In genomic region chr10:58384999-58385783, GRCh38 we compare ENCODE assay signal across 8 cellular contexts. TPM values are rescaled to one million over a fixed set of nuclear protein-coding genes. Genes with fewer than 3 reads are reported as not detected.
DNase-seq lines count a peak whose midpoint lies in the region; TF ChIP-seq lines count a peak whose summit lies in the region.

Gene TFAM, plus strand, starts transcription at chr10:58385410. Its CDS starts 138 bp downstream, at chr10:58385548.

- H3K79me1 ChIP-seq in neuronal stem cell (ENCODE audit: low read depth, low read length): no peaks in the 10 kb centered on the region

- no peak within 1 kb of the TSS for H2BK120ac ChIP-seq in neuronal stem cell (ENCODE audit: low read depth, low read length)

- H3K4me2 ChIP-seq in neuronal stem cell (ENCODE audit: insufficient read depth, low read length, poor library complexity, severe bottlenecking): peak within 1 kb of the TSS; percentile 63

- H3K27me3 ChIP-seq in HAP-1 (ENCODE audit: low read depth) (no peaks in the 10 kb centered on the region), MG63 (no peaks in the 10 kb centered on the region), neuronal stem cell (ENCODE audit: control insufficient read depth in 3 of 3, insufficient read depth in 3 of 3, low read depth in 1 of 3, low read length in 3 of 3) (no peaks in the 10 kb centered on the region)

- H3K9ac ChIP-seq in neuronal stem cell (ENCODE audit: low read depth, low read length, poor library complexity): peak within 1 kb of the TSS; percentile 99

- H4K8ac ChIP-seq in neuronal stem cell (ENCODE audit: low read depth, low read length): no peak within 1 kb of the TSS

- no CpG with 5 or more reads among the region's 65 CpGs for WGBS in neuronal stem cell (ENCODE audit: extremely low coverage in 2 of 2, insufficient read length in 2 of 2, insufficient replicate concordance in 1 of 2), 2 donors

- H3K18ac ChIP-seq in neuronal stem cell (ENCODE audit: low read length): peak within 1 kb of the TSS; percentile 96

- no peak for TF ChIP-seq CTCF in subcutaneous adipose tissue (IDR thresholded peaks at IDR 0.05; ENCODE audit: low read depth)

- H3K27ac ChIP-seq in neuronal stem cell (replicated peaks; ENCODE audit: low read length): peak within 1 kb of the TSS; percentile 94

- H3K4me3 ChIP-seq in HAP-1 (peak within 1 kb of the TSS; percentile 88), MG63 (peak within 1 kb of the TSS; percentile 95), neuronal stem cell (ENCODE audit: low read length in 2 of 2) (peak within 1 kb of the TSS; percentile 90 to 98)

- peak within 1 kb of the TSS; percentile 98 for H3K23ac ChIP-seq in neuronal stem cell (ENCODE audit: low read depth, low read length, poor library complexity)

- in situ Hi-C loops in HAP-1 (cut with MboI; ENCODE audit: low sequenced_read_pairs): loop anchor here (10.0 kb wide), 1 partner anchor 80 kb away; no protein-coding TSS in a partner anchor

- peaks cover 12% of the 10 kb centered on the region for H3K4me1 ChIP-seq in HAP-1
- H3K4me1 ChIP-seq in neuronal stem cell (ENCODE audit: control insufficient read depth in 2 of 2, insufficient read depth in 1 of 2, low read depth in 1 of 2, low read length in 2 of 2): peaks cover 0 to 4% of the 10 kb centered on the region in 2 donors

- peak within 1 kb of the TSS; percentile 87 for H3K14ac ChIP-seq in neuronal stem cell (ENCODE audit: low read length)

- peaks cover 39% of the 10 kb centered on the region for H3K36me3 ChIP-seq in HAP-1 (replicated peaks)
- peaks cover 32% of the 10 kb centered on the region for H3K36me3 ChIP-seq in MG63
- peaks cover 6 to 40% of the 10 kb centered on the region in 2 donors for H3K36me3 ChIP-seq in neuronal stem cell (replicated peaks in 1 of 2; ENCODE audit: control insufficient read depth in 2 of 2, insufficient read depth in 2 of 2, low read length in 2 of 2)

- no peak within 1 kb of the TSS for H2AK5ac ChIP-seq in neuronal stem cell (ENCODE audit: low read depth, low read length)

- H3K9me3 ChIP-seq in HAP-1: no peaks in the 10 kb centered on the region
- no peaks in the 10 kb centered on the region for H3K9me3 ChIP-seq in MG63
- no peaks in the 10 kb centered on the region for H3K9me3 ChIP-seq in neuronal stem cell (replicated peaks in 1 of 2; ENCODE audit: control insufficient read depth in 2 of 2, insufficient read depth in 1 of 2, low read depth in 1 of 2, low read length in 2 of 2)

- peak within 1 kb of the TSS; percentile 96 for H2AFZ ChIP-seq in neuronal stem cell (ENCODE audit: low read length)

- H2BK5ac ChIP-seq in neuronal stem cell (ENCODE audit: low read length): peak within 1 kb of the TSS; percentile 77

- no peak within 1 kb of the TSS for H2BK12ac ChIP-seq in neuronal stem cell (ENCODE audit: low read length)

- H2BK15ac ChIP-seq in neuronal stem cell (ENCODE audit: low read length): no peak within 1 kb of the TSS

- no peak within 1 kb of the TSS for H3K4ac ChIP-seq in neuronal stem cell (ENCODE audit: low read length)

- DNase-seq in GF-D8 (lab: John Stamatoyannopoulos, UW) (peak; percentile 90), HAP-1 (ENCODE audit: low spot score in 2 of 2) (peak; percentile 96 to 99), MG63 (peak; percentile 93), SIG-M5 treated with dmso at 0.1 percent for 504 hours (lab: John Stamatoyannopoulos, UW; ENCODE audit: unreplicated experiment) (peak; percentile 84), foreskin melanocyte (peak; percentile 86), neuronal stem cell (ENCODE audit: low spot score) (peak; percentile 86)
- peak; percentile 99 for DNase-seq in activated gamma-delta T cell treated with anti-CD3 and anti-CD28 coated beads, Interleukin-2, amount 50 U/mL, for 16 hours (ENCODE audit: low read depth)

- no peak within 1 kb of the TSS for H4K91ac ChIP-seq in neuronal stem cell (ENCODE audit: low read depth, low read length, poor library complexity)

RNA-seq across cellular contexts. Expression of gene TFAM, which starts in this region (rescaled TPM):
- total RNA-seq in MG63 (2014; rRNA removed; shearing (Covaris generic); ENCODE audit: low replicate concordance): 27.1 and 35.8 TPM in 2 replicates
- polyA plus RNA-seq in neuronal stem cell (2013, experiment 1 of 2): 51.9 TPM
- 53.6 TPM for polyA plus RNA-seq in neuronal stem cell (2013, experiment 2 of 2)
- total RNA-seq in subcutaneous adipose tissue: 10 to 100 TPM; 15.3 to 20.1 (median 17.6) TPM

Comparison
In these comparisons a context has a peak if more than half of its experiments do, and no peak if none do; other contexts are left out.
1. Peak in every context shown above with its lines: DNase-seq, H3K4me3 ChIP-seq and H3K27ac ChIP-seq.